In genomic region chr6:45574013-45574412, GRCh38 we compare ENCODE assay signal across 1 cellular context.
TF ChIP-seq lines count a peak whose summit lies in the region.

No MANE protein-coding gene starts in this region.

TF ChIP-seq in HepG2, 621 proteins besides CTCF, POLR2A, EP300 and RAD21 (continued from another document):
- TF ChIP-seq GATAD2A (CRISPR knock-in tag; IDR thresholded peaks at IDR 0.05) (peak; percentile 62), GMEB2 (CRISPR knock-in tag; IDR thresholded peaks at IDR 0.05; ENCODE audit: low read depth) (no peak), ZMYM4 (CRISPR knock-in tag; IDR thresholded peaks at IDR 0.05) (peak; percentile 70), ARID5B (CRISPR knock-in tag; IDR thresholded peaks at IDR 0.05) (peak; percentile 47; the same call in 1 of the 2 replicates), NR2F6 (IDR thresholded peaks at IDR 0.05) (no peak), NR2F6 (CRISPR knock-in tag; IDR thresholded peaks at IDR 0.05) (no peak), ZNF777 (CRISPR knock-in tag; IDR thresholded peaks at IDR 0.05) (no peak), SALL1 (CRISPR knock-in tag; IDR thresholded peaks at IDR 0.05) (no peak), CREB1 (IDR thresholded peaks at IDR 0.05) (peak; percentile 63; the same call in 1 of the 2 replicates), CREB1 (CRISPR knock-in tag; IDR thresholded peaks at IDR 0.05) (peak; percentile 63), ZNF503 (CRISPR knock-in tag; IDR thresholded peaks at IDR 0.05) (0 out of 2 replicates have a peak, but pooled peaks have one; percentile 39), GABPA (IDR thresholded peaks at IDR 0.05; ENCODE audit: low read depth, low read length) (no peak), GABPA (CRISPR knock-in tag; IDR thresholded peaks at IDR 0.05; ENCODE audit: low read depth) (no peak), ZNF782 (CRISPR knock-in tag; IDR thresholded peaks at IDR 0.05; ENCODE audit: borderline replicate concordance) (no peak), ZNF292 (CRISPR knock-in tag; IDR thresholded peaks at IDR 0.05; ENCODE audit: borderline replicate concordance, low read depth) (no peak), MED8 (CRISPR knock-in tag; IDR thresholded peaks at IDR 0.05; ENCODE audit: insufficient replicate concordance) (no peak), SAFB2 (CRISPR knock-in tag; IDR thresholded peaks at IDR 0.05; ENCODE audit: borderline replicate concordance, low read depth) (no peak), TFAP4 (IDR thresholded peaks at IDR 0.05; ENCODE audit: borderline replicate concordance, low read depth) (no peak), ZNF629 (CRISPR knock-in tag; conservative IDR thresholded peaks at IDR 0.05) (no peak), RXRB (CRISPR knock-in tag; IDR thresholded peaks at IDR 0.05; ENCODE audit: borderline replicate concordance) (peak; percentile 83), ZNF260 (CRISPR knock-in tag; IDR thresholded peaks at IDR 0.05; ENCODE audit: borderline replicate concordance, low read depth) (no peak), SNRNP70 (IDR thresholded peaks at IDR 0.05; ENCODE audit: low read depth, low read length) (no peak), RFXAP (CRISPR knock-in tag; IDR thresholded peaks at IDR 0.05; ENCODE audit: borderline replicate concordance) (no peak), MLXIP (CRISPR knock-in tag; IDR thresholded peaks at IDR 0.05; ENCODE audit: borderline replicate concordance) (no peak), FOXO4 (CRISPR knock-in tag; conservative IDR thresholded peaks at IDR 0.05) (no peak), ZHX1 (CRISPR knock-in tag; IDR thresholded peaks at IDR 0.05; ENCODE audit: low read depth) (0 out of 2 replicates have a peak, but pooled peaks have one; percentile 48), RFX1 (IDR thresholded peaks at IDR 0.05) (no peak), ZNF296 (CRISPR knock-in tag; conservative IDR thresholded peaks at IDR 0.05) (no peak), ZFP36L1 (CRISPR knock-in tag; IDR thresholded peaks at IDR 0.05) (0 out of 2 replicates have a peak, but pooled peaks have one; percentile 41), ZNF83 (CRISPR knock-in tag; IDR thresholded peaks at IDR 0.05; ENCODE audit: borderline replicate concordance) (no peak), SAP130 (CRISPR knock-in tag; IDR thresholded peaks at IDR 0.05; ENCODE audit: low read depth) (no peak), HNRNPL (IDR thresholded peaks at IDR 0.05; ENCODE audit: low read depth, low read length) (no peak), SPEN (CRISPR knock-in tag; IDR thresholded peaks at IDR 0.05; ENCODE audit: low read depth) (no peak), ZNF709 (CRISPR knock-in tag; IDR thresholded peaks at IDR 0.05) (no peak), ZNF800 (CRISPR knock-in tag; IDR thresholded peaks at IDR 0.05) (no peak), ZBTB43 (CRISPR knock-in tag; conservative IDR thresholded peaks at IDR 0.05) (no peak)
